13 cellular contexts compared by ENCODE assay signal in genomic region chr2:191835539-191836350, GRCh38. TPM values are rescaled to one million over a fixed set of nuclear protein-coding genes. Genes with fewer than 3 reads are reported as not detected.
DNase-seq lines count a peak whose midpoint lies in the region; ATAC-seq and TF ChIP-seq lines count a peak whose summit lies in the region.
"Had no signal": no experiment of that assay in that cellular context is flagged by ENCODE, and none has a peak within 500 bp of the region (broad histone marks: within the 10 kb centered on the region; RNA-seq: fewer than 3 reads in every experiment).

No MANE protein-coding gene starts in this region.

- no peaks in the 10 kb centered on the region for H3F3A ChIP-seq in GM23338 (replicated peaks; ENCODE audit: low read depth)

- H3K27me3 ChIP-seq in GM23338 (ENCODE audit: insufficient read depth) (no peaks in the 10 kb centered on the region), RWPE2 (ENCODE audit: insufficient read depth, poor library complexity, severe bottlenecking) (no peaks in the 10 kb centered on the region), neuronal stem cell (ENCODE audit: control insufficient read depth in 3 of 3, insufficient read depth in 3 of 3, low read depth in 1 of 3, low read length in 3 of 3) (no peaks in the 10 kb centered on the region), hepatocyte (no peaks in the 10 kb centered on the region)
- H3K27me3 ChIP-seq: adrenal gland, BLaER1 had no signal

- peaks cover 2% of the 10 kb centered on the region for H3K27me3 Mint-ChIP-seq in GM23338 (ENCODE audit: insufficient read depth, low read depth, poor library complexity)

- H3K4me3 Mint-ChIP-seq in GM23338 = no peak overlapping the region
- H3K4me3 Mint-ChIP-seq: nephron had no signal

- no peak overlapping the region for H2BK5ac ChIP-seq in neuronal stem cell (ENCODE audit: low read length)

- no peak overlapping the region for H3K4ac ChIP-seq in neuronal stem cell (ENCODE audit: low read length)

- H4K20me1 ChIP-seq in GM23338 (replicated peaks; ENCODE audit: insufficient read depth) (no peaks in the 10 kb centered on the region), hepatocyte (ENCODE audit: insufficient read depth, poor library complexity, severe bottlenecking) (no peaks in the 10 kb centered on the region)
- H4K20me1 ChIP-seq: BLaER1 had no signal

- H3K23ac ChIP-seq in neuronal stem cell (ENCODE audit: low read depth, low read length, poor library complexity) = no peak overlapping the region

- H3K4me3 ChIP-seq in GM23338 (no peak overlapping the region), RWPE2 (ENCODE audit: severe bottlenecking) (no peak overlapping the region), neuronal stem cell (ENCODE audit: low read length in 2 of 2) (no peak overlapping the region), hepatocyte (no peak overlapping the region)
- H3K4me3 ChIP-seq: adrenal gland, BLaER1 had no signal

- H2AK5ac ChIP-seq in neuronal stem cell (ENCODE audit: low read depth, low read length) = no peak overlapping the region

- WGBS in neuronal stem cell (ENCODE audit: extremely low coverage in 2 of 2, insufficient read length in 2 of 2, insufficient replicate concordance in 1 of 2), 2 donors = no CpG with 5 or more reads among the region's 28 CpGs
- WGBS in hepatocyte (ENCODE audit: low lambda C conversion rate, missing lambda C conversion rate) = 93% methylated on average over 27 of the region's 28 CpGs

- no peaks in the 10 kb centered on the region; the same call in 2 of the 3 replicates for H3K36me3 Mint-ChIP-seq in GM23338 (ENCODE audit: low read depth)

- no peaks in the 10 kb centered on the region for H3K79me1 ChIP-seq in neuronal stem cell (ENCODE audit: low read depth, low read length)

- H3K14ac ChIP-seq in neuronal stem cell (ENCODE audit: low read length) = peak overlapping the region; percentile 31

- H4K8ac ChIP-seq in neuronal stem cell (ENCODE audit: low read depth, low read length) = no peak overlapping the region

- no peaks in the 10 kb centered on the region for H3K36me3 ChIP-seq in GM23338 (ENCODE audit: insufficient read depth)
- H3K36me3 ChIP-seq in RWPE2 (ENCODE audit: low read depth) = peaks cover 61% of the 10 kb centered on the region
- H3K36me3 ChIP-seq in neuronal stem cell (replicated peaks in 1 of 2; ENCODE audit: control insufficient read depth in 2 of 2, insufficient read depth in 2 of 2, low read length in 2 of 2) = no peaks in the 10 kb centered on the region
- H3K36me3 ChIP-seq in hepatocyte (replicated peaks; ENCODE audit: insufficient read depth, low read depth) = no peaks in the 10 kb centered on the region
- H3K36me3 ChIP-seq: adrenal gland, BLaER1 had no signal

- peak; percentile 67 for ATAC-seq in GM23338
- ATAC-seq in RWPE2 (ENCODE audit: low read depth) = peak; percentile 46; the same call in 1 of the 3 replicates
- peak; percentile 28 for ATAC-seq in esophagus mucosa
- no peak for ATAC-seq in HG03135 (IDR thresholded peaks at IDR 0.05; ENCODE audit: unreplicated experiment)

- peaks cover 28% of the 10 kb centered on the region for H3K4me1 Mint-ChIP-seq in GM23338
- H3K4me1 Mint-ChIP-seq: nephron had no signal

- H3K9me2 ChIP-seq in GM23338 (ENCODE audit: insufficient read depth) (no peaks in the 10 kb centered on the region), hepatocyte (replicated peaks; ENCODE audit: insufficient read depth) (no peaks in the 10 kb centered on the region)

- H3K79me2 ChIP-seq in GM23338 (replicated peaks; ENCODE audit: insufficient read depth) (no peaks in the 10 kb centered on the region), hepatocyte (no peaks in the 10 kb centered on the region)

- H4K91ac ChIP-seq in neuronal stem cell (ENCODE audit: low read depth, low read length, poor library complexity) = no peak overlapping the region

- H3K9me3 ChIP-seq in RWPE2 (ENCODE audit: severe bottlenecking) (no peaks in the 10 kb centered on the region), neuronal stem cell (replicated peaks in 1 of 2; ENCODE audit: control insufficient read depth in 2 of 2, insufficient read depth in 1 of 2, low read depth in 1 of 2, low read length in 2 of 2) (peaks cover 0 to 4% of the 10 kb centered on the region in 2 donors), hepatocyte (ENCODE audit: low read depth) (no peaks in the 10 kb centered on the region)
- H3K9me3 ChIP-seq: adrenal gland, BLaER1 had no signal

- no peak overlapping the region for H3K27ac ChIP-seq in GM23338 (ENCODE audit: low read depth)
- H3K27ac ChIP-seq in RWPE2 (ENCODE audit: poor library complexity, severe bottlenecking) = no peak overlapping the region
- H3K27ac ChIP-seq in neuronal stem cell (replicated peaks; ENCODE audit: low read length) = no peak overlapping the region
- no peak overlapping the region for H3K27ac ChIP-seq in hepatocyte

- H2AFZ ChIP-seq in GM23338 (peak overlapping the region; percentile 75; the same call in 1 of the 2 replicates), neuronal stem cell (ENCODE audit: low read length) (no peak overlapping the region), hepatocyte (no peak overlapping the region)

- no peak overlapping the region for H2BK120ac ChIP-seq in neuronal stem cell (ENCODE audit: low read depth, low read length)

- peak; percentile 63 for DNase-seq in GM23338 (ENCODE audit: low spot score)
- DNase-seq in RWPE2 (ENCODE audit: low spot score) = no peak
- DNase-seq in neuronal stem cell (ENCODE audit: low spot score) = no peak
- no peak for DNase-seq in stimulated activated naive CD4-positive, alpha-beta T cell treated with Interleukin-2 at 50 U/mL for 16 hours (lab: John Stamatoyannopoulos, UW)
- DNase-seq in hepatocyte (ENCODE audit: low spot score) = no peak
- no peak for DNase-seq in G401 (ENCODE audit: low spot score)
- DNase-seq: activated T-cell treated with anti-CD3 and anti-CD28 coated beads, Interleukin-2, amount 50 U/mL, for 48 hours; adrenal gland; GOT3 had no signal

- H3K9me3 Mint-ChIP-seq in GM23338 = no peaks in the 10 kb centered on the region; the same call in 2 of the 3 replicates
- H3K9me3 Mint-ChIP-seq: nephron had no signal

- H2BK12ac ChIP-seq in neuronal stem cell (ENCODE audit: low read length) = no peak overlapping the region

- TF ChIP-seq CTCF in GM23338 (conservative IDR thresholded peaks at IDR 0.05; ENCODE audit: low read depth in 2 of 2) (peak; percentile 51 to 63), RWPE2 (IDR thresholded peaks at IDR 0.05; ENCODE audit: poor library complexity, severe bottlenecking) (no peak), hepatocyte (IDR thresholded peaks at IDR 0.05; ENCODE audit: poor library complexity) (no peak)

- no peak overlapping the region for H2BK15ac ChIP-seq in neuronal stem cell (ENCODE audit: low read length)

- H3K9ac ChIP-seq in neuronal stem cell (ENCODE audit: low read depth, low read length, poor library complexity) = no peak overlapping the region
- H3K9ac ChIP-seq: BLaER1 had no signal

- peak overlapping the region; percentile 33 for H3K18ac ChIP-seq in neuronal stem cell (ENCODE audit: low read length)

- peaks cover 9% of the 10 kb centered on the region; the same call in 1 of the 2 replicates for H3K4me1 ChIP-seq in GM23338 (ENCODE audit: insufficient read depth)
- peaks cover 12% of the 10 kb centered on the region for H3K4me1 ChIP-seq in RWPE2 (ENCODE audit: insufficient read depth, poor library complexity, severe bottlenecking)
- H3K4me1 ChIP-seq in neuronal stem cell (ENCODE audit: control insufficient read depth in 2 of 2, insufficient read depth in 1 of 2, low read depth in 1 of 2, low read length in 2 of 2) = peaks cover 5 to 14% of the 10 kb centered on the region in 2 donors
- H3K4me1 ChIP-seq in hepatocyte (ENCODE audit: insufficient read depth) = no peaks in the 10 kb centered on the region
- H3K4me1 ChIP-seq: adrenal gland had no signal

- H3K4me2 ChIP-seq in GM23338 = no peak overlapping the region
- H3K4me2 ChIP-seq in neuronal stem cell (ENCODE audit: insufficient read depth, low read length, poor library complexity, severe bottlenecking) = no peak overlapping the region
- no peak overlapping the region for H3K4me2 ChIP-seq in hepatocyte

- in situ Hi-C loops in G401 (cut with HindIII; ENCODE audit: low sequenced_read_pairs) = no loop called here

- peak overlapping the region; percentile 9; the same call in 1 of the 2 replicates for H3K27ac Mint-ChIP-seq in GM23338
- H3K27ac Mint-ChIP-seq: nephron had no signal

TF ChIP-seq in GM23338, 12 proteins besides CTCF, POLR2A, EP300 and RAD21 (continues in another document):
- no peak for TF ChIP-seq ETS1 (IDR thresholded peaks at IDR 0.05)
- TF ChIP-seq NANOG (IDR thresholded peaks at IDR 0.05; ENCODE audit: borderline replicate concordance) = no peak
- no peak for TF ChIP-seq POLR2AphosphoS5 (IDR thresholded peaks at IDR 0.05; ENCODE audit: low read depth)
- TF ChIP-seq JUNB (IDR thresholded peaks at IDR 0.05; ENCODE audit: unreplicated experiment) = no peak
- TF ChIP-seq EZH2 (IDR thresholded peaks at IDR 0.05; ENCODE audit: low read depth, unreplicated experiment) = no peak
- no peak for TF ChIP-seq EZH2phosphoT487 (IDR thresholded peaks at IDR 0.05; ENCODE audit: unreplicated experiment)
- TF ChIP-seq ZNF331 (CRISPR knock-in tag; IDR thresholded peaks at IDR 0.05; ENCODE audit: low read depth) = no peak
- TF ChIP-seq STAT1 (IDR thresholded peaks at IDR 0.05; ENCODE audit: unreplicated experiment) = no peak

RNA-seq across cellular contexts. Expression of gene CAVIN2, which starts 11.1 kb away (rescaled TPM):
- 0.07 TPM in 1 of 2 replicates, not detected in the other for total RNA-seq in GM23338 (2014; rRNA removed; shearing (Covaris generic))
- polyA plus RNA-seq in GM23338 (2016; fragmentation: Nextera tagmentation; extraction: Ambion mirVana) = 0.15 TPM in 1 of 2 replicates, not detected in the other
- 8.7 TPM for total RNA-seq in esophagus mucosa
- polyA plus RNA-seq in neuronal stem cell (2013, experiment 1 of 2) = not detected
- polyA plus RNA-seq in neuronal stem cell (2013, experiment 2 of 2) = not detected
- total RNA-seq in hepatocyte = 4.8 and 5.2 TPM in 2 replicates
- 2.0 and 2.7 TPM in 2 replicates for polyA plus RNA-seq in hepatocyte
- 0.80 and 3.2 TPM in 2 replicates for total RNA-seq in G401 (2014; rRNA removed; shearing (Covaris generic))

Comparison
In these comparisons a context has a peak if more than half of its experiments do, and no peak if none do; other contexts are left out.
1. CTCF ChIP-seq: peak in GM23338 (2 of 2); none in RWPE2 (single experiment) and hepatocyte (single experiment).